Comparison of ENCODE assay signal across 11 cellular contexts in the genomic region with DNA sequence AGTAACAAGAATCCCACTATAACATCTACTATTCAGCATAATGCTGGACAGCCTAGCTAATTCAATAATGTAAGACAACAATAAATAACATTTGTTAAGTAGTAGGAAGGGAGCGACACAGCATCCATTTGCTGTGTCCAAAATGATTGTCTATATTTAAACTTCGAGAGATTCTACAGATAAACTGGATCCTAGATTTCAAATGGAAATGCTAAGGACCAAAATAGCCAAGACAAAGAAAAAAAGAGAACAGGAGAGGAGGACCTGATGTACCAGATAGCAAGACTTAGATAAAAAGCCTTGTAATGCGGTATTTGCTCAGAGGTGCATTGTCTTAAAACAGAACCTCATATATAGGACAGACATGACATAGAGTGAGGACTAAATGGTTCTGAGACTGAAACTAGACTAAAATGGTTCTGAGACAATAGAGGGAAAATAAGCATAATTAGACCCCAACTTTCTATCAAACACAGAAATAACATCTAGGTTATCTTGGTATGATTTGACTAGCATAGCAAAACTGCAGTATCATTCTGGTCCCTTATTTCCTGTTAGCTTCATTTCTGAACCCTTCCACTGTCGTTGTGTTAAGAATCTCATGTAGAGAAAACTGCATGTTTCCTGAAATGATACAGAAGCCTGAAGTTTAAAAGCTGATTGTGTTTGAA. TPM values are rescaled to one million over a fixed set of nuclear protein-coding genes. Genes with fewer than 3 reads are reported as not detected.
DNase-seq lines count a peak whose midpoint lies in the region; ATAC-seq and TF ChIP-seq lines count a peak whose summit lies in the region.
"Had no signal": no experiment of that assay in that cellular context is flagged by ENCODE, and none has a peak within 500 bp of the region (broad histone marks: within the 10 kb centered on the region; RNA-seq: fewer than 3 reads in every experiment).

No MANE protein-coding gene starts in this region.

- no peak for DNase-seq in activated T-cell treated with anti-CD3 and anti-CD28 coated beads, Interleukin-2, amount 50 U/mL, for 24 hours
- no peak for DNase-seq in activated T-cell treated with anti-CD3 and anti-CD28 coated beads, Interleukin-2, amount 50 U/mL, for 48 hours
- peak; percentile 49 for DNase-seq in MM.1S
- DNase-seq in stimulated activated effector memory CD8-positive, alpha-beta T cell treated with anti-CD3 and anti-CD28 coated beads, Interleukin-12 subunit alpha, Interleukin-12 subunit beta, amount 100 ng/mL, for 72 hours (ENCODE audit: low spot score in 2 of 2), result no peak
- no peak for DNase-seq in PC-9
- DNase-seq in NCI-H2107 treated with DMSO at 0.1 percent for 48 hours (lab: John Stamatoyannopoulos, UW; ENCODE audit: unreplicated experiment), result no peak
- no peak for DNase-seq in NCI-H1436 (lab: John Stamatoyannopoulos, UW)
- DNase-seq: cerebellar nuclear complex, NCI-H187, occipital lobe had no signal

- H2AFZ ChIP-seq in MM.1S (ENCODE audit: low read length) (no peak overlapping the region), PC-9 (no peak overlapping the region)

- H3K4me2 ChIP-seq in MM.1S (ENCODE audit: low read depth, low read length) (peak overlapping the region; percentile 0; the same call in 1 of the 2 replicates), PC-9 (no peak overlapping the region)

- no peak overlapping the region for H3K27ac ChIP-seq in MM.1S (ENCODE audit: low read length)
- H3K27ac ChIP-seq in PC-9, result no peak overlapping the region

- H3K36me3 Mint-ChIP-seq in activated T-cell treated with anti-CD3 and anti-CD28 coated beads, Interleukin-2, amount 50 U/mL, for 24 hours (ENCODE audit: low read depth), result no peaks in the 10 kb centered on the region
- H3K36me3 Mint-ChIP-seq in stimulated activated effector memory CD8-positive, alpha-beta T cell treated with anti-CD3 and anti-CD28 coated beads, Interleukin-12 subunit alpha, Interleukin-12 subunit beta, amount 100 ng/mL, for 72 hours, result no peaks in the 10 kb centered on the region

- H3K9me3 ChIP-seq in MM.1S (replicated peaks; ENCODE audit: insufficient read depth, low read length) (no peaks in the 10 kb centered on the region), PC-9 (ENCODE audit: insufficient read depth, low read depth) (no peaks in the 10 kb centered on the region)

- POLR2A ChIA-PET in PC-9 (lab: Charles Lee; ENCODE audit: unreplicated experiment), result no interaction called here

- intact Hi-C loops in PC-9 (cut with micrococcal nuclease; ENCODE audit: unreplicated experiment), result no loop called here

- no peak for TF ChIP-seq CTCF in MM.1S (IDR thresholded peaks at IDR 0.05; ENCODE audit: low read length)
- no peak for TF ChIP-seq CTCF in PC-9 (conservative IDR thresholded peaks at IDR 0.05)

- H3K4me3 ChIP-seq in MM.1S (ENCODE audit: low read length), result no peak overlapping the region
- H3K4me3 ChIP-seq in PC-9, result no peak overlapping the region

- H3K9me2 ChIP-seq in MM.1S (replicated peaks; ENCODE audit: insufficient read depth, low read length) (no peaks in the 10 kb centered on the region), PC-9 (ENCODE audit: insufficient read depth) (no peaks in the 10 kb centered on the region)

- H3K9ac ChIP-seq in MM.1S (ENCODE audit: low read length), result no peak overlapping the region

- H3K4me1 ChIP-seq in MM.1S (ENCODE audit: low read length) (no peaks in the 10 kb centered on the region), PC-9 (replicated peaks; ENCODE audit: insufficient read depth) (no peaks in the 10 kb centered on the region)

- H3K9me3 Mint-ChIP-seq in activated T-cell treated with anti-CD3 and anti-CD28 coated beads, Interleukin-2, amount 50 U/mL, for 24 hours, result no peaks in the 10 kb centered on the region
- no peaks in the 10 kb centered on the region for H3K9me3 Mint-ChIP-seq in stimulated activated effector memory CD8-positive, alpha-beta T cell treated with anti-CD3 and anti-CD28 coated beads, Interleukin-12 subunit alpha, Interleukin-12 subunit beta, amount 100 ng/mL, for 72 hours

- H4K20me1 ChIP-seq in MM.1S (ENCODE audit: insufficient read depth, low read length) (no peaks in the 10 kb centered on the region), PC-9 (ENCODE audit: insufficient read depth) (no peaks in the 10 kb centered on the region)

- no TSS peak for BruUV-seq in PC-9 (replicated peaks; lab: Mats Ljungman, UMichigan)

- peak overlapping the region; percentile 63 for H3K4me3 Mint-ChIP-seq in activated T-cell treated with anti-CD3 and anti-CD28 coated beads, Interleukin-2, amount 50 U/mL, for 24 hours
- peak overlapping the region; percentile 68 for H3K4me3 Mint-ChIP-seq in stimulated activated effector memory CD8-positive, alpha-beta T cell treated with anti-CD3 and anti-CD28 coated beads, Interleukin-12 subunit alpha, Interleukin-12 subunit beta, amount 100 ng/mL, for 72 hours

- H3F3A ChIP-seq in MM.1S (ENCODE audit: insufficient read depth, low read length), result no peaks in the 10 kb centered on the region
- no peaks in the 10 kb centered on the region for H3F3A ChIP-seq in PC-9 (ENCODE audit: insufficient read depth, low read depth)

- CTCF ChIA-PET in PC-9 (lab: Charles Lee), result no interaction called here

- H3K79me2 ChIP-seq in MM.1S (ENCODE audit: low read length) (no peaks in the 10 kb centered on the region), PC-9 (ENCODE audit: low read depth) (no peaks in the 10 kb centered on the region)

- H3K36me3 ChIP-seq in MM.1S (replicated peaks; ENCODE audit: insufficient read depth, low read length) (no peaks in the 10 kb centered on the region), PC-9 (ENCODE audit: low read depth) (no peaks in the 10 kb centered on the region)

- H3K27ac Mint-ChIP-seq in activated T-cell treated with anti-CD3 and anti-CD28 coated beads, Interleukin-2, amount 50 U/mL, for 24 hours, result peak overlapping the region; percentile 94
- H3K27ac Mint-ChIP-seq in stimulated activated effector memory CD8-positive, alpha-beta T cell treated with anti-CD3 and anti-CD28 coated beads, Interleukin-12 subunit alpha, Interleukin-12 subunit beta, amount 100 ng/mL, for 72 hours, result peak overlapping the region; percentile 91

- H3K4me1 Mint-ChIP-seq in activated T-cell treated with anti-CD3 and anti-CD28 coated beads, Interleukin-2, amount 50 U/mL, for 24 hours (ENCODE audit: low read depth), result peaks cover 24% of the 10 kb centered on the region
- peaks cover 18% of the 10 kb centered on the region for H3K4me1 Mint-ChIP-seq in stimulated activated effector memory CD8-positive, alpha-beta T cell treated with anti-CD3 and anti-CD28 coated beads, Interleukin-12 subunit alpha, Interleukin-12 subunit beta, amount 100 ng/mL, for 72 hours

- H3K27me3 Mint-ChIP-seq in activated T-cell treated with anti-CD3 and anti-CD28 coated beads, Interleukin-2, amount 50 U/mL, for 24 hours, result no peaks in the 10 kb centered on the region

- H3K27me3 ChIP-seq in MM.1S (replicated peaks; ENCODE audit: insufficient read depth, low read length) (no peaks in the 10 kb centered on the region), PC-9 (ENCODE audit: insufficient read depth, low read depth) (no peaks in the 10 kb centered on the region)

- peak; percentile 72 for ATAC-seq in HG02623 (IDR thresholded peaks at IDR 0.05; ENCODE audit: unreplicated experiment)
- ATAC-seq in stimulated activated effector memory CD8-positive, alpha-beta T cell treated with anti-CD3 and anti-CD28 coated beads, Interleukin-12 subunit alpha, Interleukin-12 subunit beta, amount 100 ng/mL, for 72 hours, result peak; percentile 96

RNA-seq across cellular contexts. Expression of gene HPGDS, which starts 3.8 kb away (rescaled TPM):
- total RNA-seq in PC-9 (2021), result not detected in 2 replicates
